In the genomic region with DNA sequence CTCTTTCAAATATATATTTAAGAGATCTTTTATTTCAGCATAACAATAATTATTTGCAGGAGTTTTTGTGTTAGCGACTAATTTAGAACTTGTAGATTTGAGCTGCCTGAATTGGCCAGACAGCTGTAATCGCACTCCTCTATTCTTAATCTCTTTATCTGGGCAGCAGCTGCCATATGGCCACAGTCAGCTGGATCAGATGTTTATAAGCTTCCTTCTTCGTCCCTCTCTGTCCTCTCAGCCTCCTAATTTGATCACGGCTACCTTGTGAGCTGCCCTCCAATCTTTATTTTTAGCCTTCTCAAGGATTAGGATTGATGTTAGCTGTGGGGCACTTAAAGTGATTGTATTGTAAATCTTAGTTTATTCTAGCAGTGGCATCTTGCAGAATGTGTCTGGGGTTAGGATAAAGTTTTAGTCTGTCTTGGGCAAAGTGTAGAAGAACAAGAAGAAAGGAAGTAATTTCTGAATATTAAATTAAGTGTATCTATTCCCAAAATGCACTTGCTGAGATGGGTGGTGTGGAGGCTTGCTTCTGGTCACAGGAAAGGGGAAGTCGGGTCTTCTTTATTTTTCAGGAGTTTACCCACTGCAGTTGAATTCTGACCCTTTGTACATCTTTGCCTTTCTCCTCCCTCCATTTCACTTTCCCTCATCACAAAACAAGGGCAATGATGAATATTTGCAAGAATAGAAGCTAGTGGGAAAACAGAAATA, we compare ENCODE assay signal across 10 cellular contexts. TPM values are rescaled to one million over a fixed set of nuclear protein-coding genes. Genes with fewer than 3 reads are reported as not detected.
DNase-seq lines count a peak whose midpoint lies in the region; ATAC-seq and TF ChIP-seq lines count a peak whose summit lies in the region.
"Had no signal": no experiment of that assay in that cellular context is flagged by ENCODE, and none has a peak within 500 bp of the region (broad histone marks: within the 10 kb centered on the region; RNA-seq: fewer than 3 reads in every experiment).

No MANE protein-coding gene starts in this region.

- no peak overlapping the region for H3K4me3 ChIP-seq in Peyer's patch
- peak overlapping the region; percentile 77 for H3K4me3 ChIP-seq in iPS-18a (ENCODE audit: low read length)
- H3K4me3 ChIP-seq in upper lobe of right lung: no peak overlapping the region
- H3K4me3 ChIP-seq: lung had no signal

- no peak for TF ChIP-seq POLR2A in Peyer's patch (IDR thresholded peaks at IDR 0.05)

- H3K9me3 ChIP-seq in Peyer's patch: no peaks in the 10 kb centered on the region
- H3K9me3 ChIP-seq in iPS-18a (ENCODE audit: control insufficient read depth, low read depth, low read length): no peaks in the 10 kb centered on the region
- H3K9me3 ChIP-seq in upper lobe of right lung: no peaks in the 10 kb centered on the region

- peak overlapping the region in 3 of 4 donors; percentile 0 to 44 (median 3) for H3K27ac ChIP-seq in Peyer's patch
- H3K27ac ChIP-seq in iPS-18a (ENCODE audit: low read length): no peak overlapping the region
- peak overlapping the region; percentile 1 for H3K27ac ChIP-seq in upper lobe of right lung

- H3K36me3 ChIP-seq in Peyer's patch: peaks cover 0 to 22% (median 0%) of the 10 kb centered on the region in 3 donors
- peaks cover 13% of the 10 kb centered on the region for H3K36me3 ChIP-seq in iPS-18a (ENCODE audit: control insufficient read depth, low read depth, low read length)
- H3K36me3 ChIP-seq in upper lobe of right lung: peaks cover 24% of the 10 kb centered on the region

- H3K9ac ChIP-seq in iPS-18a (ENCODE audit: low read length): no peak overlapping the region

- TF ChIP-seq CTCF in Peyer's patch (IDR thresholded peaks at IDR 0.05) (no peak), upper lobe of right lung (IDR thresholded peaks at IDR 0.05) (no peak)

- H3K27me3 ChIP-seq in Peyer's patch (no peaks in the 10 kb centered on the region), iPS-18a (ENCODE audit: control insufficient read depth, insufficient read depth, low read length) (peaks cover 17% of the 10 kb centered on the region), upper lobe of right lung (no peaks in the 10 kb centered on the region)

- intact Hi-C loops in upper lobe of right lung (cut with DNase I): no loop called here

- DNase-seq in SHP77 treated with DMSO at 0.1 percent for 48 hours (lab: John Stamatoyannopoulos, UW): peak; percentile 32
- no peak for DNase-seq in SHP77 (lab: John Stamatoyannopoulos, UW)
- DNase-seq in Peyer's patch: no peak
- no peak for DNase-seq in upper lobe of right lung
- DNase-seq in SW480 (ENCODE audit: low spot score): no peak
- DNase-seq in ecto neural progenitor cell (ENCODE audit: low spot score): no peak
- DNase-seq: NCI-H526 treated with DMSO at 0.1 percent for 48 hours had no signal

- ATAC-seq in upper lobe of right lung (no peak), GM21576 (IDR thresholded peaks at IDR 0.05; ENCODE audit: unreplicated experiment) (no peak)

- H3K4me1 ChIP-seq in Peyer's patch (peaks cover 0 to 24% (median 11%) of the 10 kb centered on the region in 4 donors), iPS-18a (ENCODE audit: control insufficient read depth, low read depth, low read length) (peaks cover 25% of the 10 kb centered on the region), upper lobe of right lung (peaks cover 28% of the 10 kb centered on the region)

RNA-seq across cellular contexts. Expression of a gene that starts 1.1 kb away (rescaled TPM):
- total RNA-seq in Peyer's patch (10 to 100 TPM; 17.3 to 31.4 (median 22.5) TPM), upper lobe of right lung (21.7 TPM)
